ENCODE assay signal across 8 cellular contexts in the genomic region with DNA sequence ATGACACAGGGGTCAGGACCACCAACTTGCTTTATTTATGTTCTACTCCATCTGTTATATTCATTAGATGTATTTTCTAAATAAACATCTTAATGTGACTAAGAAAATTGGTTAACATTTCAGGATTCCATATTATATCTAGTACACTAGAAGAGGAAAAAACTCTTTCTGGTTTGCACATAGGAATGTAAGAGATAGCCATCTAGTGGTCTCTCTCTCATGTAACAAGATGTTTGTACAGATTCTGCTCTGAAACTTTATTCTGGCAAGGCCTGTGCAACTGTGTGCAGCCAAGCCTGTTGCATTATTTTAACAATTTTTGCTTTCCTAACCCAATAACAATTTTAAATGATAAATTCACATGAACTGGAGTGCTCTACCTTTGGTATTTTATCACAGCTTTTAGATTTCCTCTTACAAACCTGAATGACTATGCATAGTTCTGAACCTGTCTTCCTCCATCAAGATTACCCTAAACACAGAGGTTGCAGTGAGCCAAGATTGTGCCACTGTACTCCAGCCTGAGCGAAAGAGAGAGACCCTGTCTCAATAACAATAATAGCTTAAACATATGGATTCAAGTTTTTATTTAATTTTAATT.
DNase-seq lines count a peak whose midpoint lies in the region; FAIRE-seq and TF ChIP-seq lines count a peak whose summit lies in the region.

No MANE protein-coding gene starts in this region.

- H3K27me3 Mint-ChIP-seq in activated CD4-positive, alpha-beta T cell treated with anti-CD3 and anti-CD28 coated beads, Interleukin-2, amount 10 ng/mL, durations not matched to agents 24 days and 14 days, result no peaks in the 10 kb centered on the region

- H3K4me1 Mint-ChIP-seq in activated CD4-positive, alpha-beta T cell treated with anti-CD3 and anti-CD28 coated beads, Interleukin-2, amount 10 ng/mL, durations not matched to agents 24 days and 14 days, result peaks cover 3% of the 10 kb centered on the region

- TF ChIP-seq CTCF in RWPE1 (conservative IDR thresholded peaks at IDR 0.05; ENCODE audit: low read depth), result peak; percentile 75

- H3K36me3 Mint-ChIP-seq in activated CD4-positive, alpha-beta T cell treated with anti-CD3 and anti-CD28 coated beads, Interleukin-2, amount 10 ng/mL, durations not matched to agents 24 days and 14 days (ENCODE audit: low read depth), result peaks cover 13% of the 10 kb centered on the region

- H3K9me3 Mint-ChIP-seq in activated CD4-positive, alpha-beta T cell treated with anti-CD3 and anti-CD28 coated beads, Interleukin-2, amount 10 ng/mL, durations not matched to agents 24 days and 14 days, result no peaks in the 10 kb centered on the region

- POLR2A ChIA-PET in RWPE1 (lab: Yijun Ruan, JAX; ENCODE audit: low non-redundant PET), result no interaction called here

- no peak overlapping the region for H3K27ac ChIP-seq in RWPE1

- DNase-seq in EL (peak; percentile 30), H54 (ENCODE audit: insufficient read length, low spot score) (peak; percentile 4), RWPE1 (ENCODE audit: low spot score) (peak; percentile 42), germinal center (ENCODE audit: low spot score) (peak; percentile 3), superior temporal gyrus (ENCODE audit: extremely low spot score) (peak; percentile 75), NCI-H2081 treated with DMSO at 0.1 percent for 48 hours (lab: John Stamatoyannopoulos, UW) (no peak)
- no peak for DNase-seq in activated CD4-positive, alpha-beta T cell treated with anti-CD3 and anti-CD28 coated beads, Interleukin-2, amount 10 ng/mL, durations not matched to agents 24 days and 14 days
- DNase-seq in activated CD8-positive, alpha-beta memory T cell treated with anti-CD3 and anti-CD28 coated beads, Interleukin-2, amount 50 U/mL, for 48 hours, result no peak

- intact Hi-C loops in activated CD4-positive, alpha-beta T cell treated with anti-CD3 and anti-CD28 coated beads, Interleukin-2, amount 10 ng/mL, durations not matched to agents 24 days and 14 days (cut with micrococcal nuclease), result no loop called here

- H3K27ac Mint-ChIP-seq in activated CD4-positive, alpha-beta T cell treated with anti-CD3 and anti-CD28 coated beads, Interleukin-2, amount 10 ng/mL, durations not matched to agents 24 days and 14 days, result no peak overlapping the region

- TF ChIP-seq POLR2A in H54 (IDR thresholded peaks at IDR 0.05; ENCODE audit: low read depth, low read length), result no peak

- FAIRE-seq in H54 (lab: Jason Lieb, UNC), result peak; percentile 86

- H3K4me3 Mint-ChIP-seq in activated CD4-positive, alpha-beta T cell treated with anti-CD3 and anti-CD28 coated beads, Interleukin-2, amount 10 ng/mL, durations not matched to agents 24 days and 14 days, result no peak overlapping the region

- CTCF ChIA-PET in RWPE1 (lab: Yijun Ruan, JAX), result interaction anchor here (0.6 to 1.8 kb wide), 3 partner anchors 48 to 318 kb away, joined by 3 to 12 read pairs (median 3); no protein-coding TSS in a partner anchor

Comparison
In these comparisons a context has a peak if more than half of its experiments do, and no peak if none do; other contexts are left out.
1. DNase-seq: peak in EL (single experiment), H54 (single experiment), RWPE1 (single experiment), germinal center (single experiment) and superior temporal gyrus (single experiment); none in NCI-H2081 treated with DMSO at 0.1 percent for 48 hours (single experiment), activated CD4-positive, alpha-beta T cell treated with anti-CD3 and anti-CD28 coated beads, Interleukin-2, amount 10 ng/mL, durations not matched to agents 24 days and 14 days (single experiment) and activated CD8-positive, alpha-beta memory T cell treated with anti-CD3 and anti-CD28 coated beads, Interleukin-2, amount 50 U/mL, for 48 hours (single experiment).